In the genomic region with DNA sequence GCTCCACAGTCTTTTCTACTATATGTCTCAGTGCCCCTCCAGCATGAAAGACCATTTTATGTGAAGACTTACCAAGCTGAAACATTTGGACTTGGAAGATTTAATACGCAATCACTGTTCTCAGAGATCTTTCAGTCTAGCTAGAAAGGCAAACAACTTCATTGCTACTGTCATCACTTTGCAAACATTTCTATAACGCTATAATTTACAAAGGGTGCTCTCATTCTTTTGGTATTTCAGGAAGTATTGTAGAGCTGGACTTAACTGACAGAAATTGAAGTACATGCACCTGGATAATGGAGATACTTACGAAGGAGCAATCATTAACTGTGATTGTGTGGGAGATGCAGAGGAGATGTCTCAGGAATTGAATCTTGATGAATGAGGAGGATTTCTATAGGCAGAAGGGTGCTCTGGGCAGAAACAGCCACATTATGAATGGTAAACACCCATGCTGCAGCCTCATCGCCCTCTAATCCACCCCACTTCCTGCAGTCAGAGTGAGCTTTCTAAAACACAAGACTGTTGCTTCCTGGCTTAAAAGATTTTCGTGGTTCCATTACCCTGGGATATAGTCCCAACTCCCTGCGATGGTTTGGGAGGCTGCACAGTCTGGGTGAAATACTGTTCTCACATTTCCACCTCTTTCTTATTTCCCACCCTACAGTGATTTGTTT, we compare ENCODE assay signal across 2 cellular contexts.
TF ChIP-seq lines count a peak whose summit lies in the region.

No MANE protein-coding gene starts in this region.

TF ChIP-seq in SK-N-SH, 30 proteins besides CTCF, POLR2A, EP300 and RAD21 (continued from another document):
- TF ChIP-seq, protein P1, sequence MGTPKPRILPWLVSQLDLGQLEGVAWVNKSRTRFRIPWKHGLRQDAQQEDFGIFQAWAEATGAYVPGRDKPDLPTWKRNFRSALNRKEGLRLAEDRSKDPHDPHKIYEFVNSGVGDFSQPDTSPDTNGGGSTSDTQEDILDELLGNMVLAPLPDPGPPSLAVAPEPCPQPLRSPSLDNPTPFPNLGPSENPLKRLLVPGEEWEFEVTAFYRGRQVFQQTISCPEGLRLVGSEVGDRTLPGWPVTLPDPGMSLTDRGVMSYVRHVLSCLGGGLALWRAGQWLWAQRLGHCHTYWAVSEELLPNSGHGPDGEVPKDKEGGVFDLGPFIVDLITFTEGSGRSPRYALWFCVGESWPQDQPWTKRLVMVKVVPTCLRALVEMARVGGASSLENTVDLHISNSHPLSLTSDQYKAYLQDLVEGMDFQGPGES (IDR thresholded peaks at IDR 0.05; ENCODE audit: low read depth, low read length) = no peak
- TF ChIP-seq YY1 (IDR thresholded peaks at IDR 0.05; ENCODE audit: low read depth) (no peak), CHD2 (IDR thresholded peaks at IDR 0.05; ENCODE audit: low read length, partially characterized antibody) (no peak), EZH2phosphoT487 (IDR thresholded peaks at IDR 0.05; ENCODE audit: borderline replicate concordance, low read depth) (no peak), MXI1 (IDR thresholded peaks at IDR 0.05; ENCODE audit: low read depth, low read length) (no peak)
- TF ChIP-seq, protein P2, sequence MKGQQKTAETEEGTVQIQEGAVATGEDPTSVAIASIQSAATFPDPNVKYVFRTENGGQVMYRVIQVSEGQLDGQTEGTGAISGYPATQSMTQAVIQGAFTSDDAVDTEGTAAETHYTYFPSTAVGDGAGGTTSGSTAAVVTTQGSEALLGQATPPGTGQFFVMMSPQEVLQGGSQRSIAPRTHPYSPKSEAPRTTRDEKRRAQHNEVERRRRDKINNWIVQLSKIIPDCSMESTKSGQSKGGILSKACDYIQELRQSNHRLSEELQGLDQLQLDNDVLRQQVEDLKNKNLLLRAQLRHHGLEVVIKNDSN (IDR thresholded peaks at IDR 0.05; ENCODE audit: borderline replicate concordance, low read depth) = no peak

TF ChIP-seq in SK-N-SH treated with all-trans-retinoic acid at 6 μM for 48 hours, 23 proteins besides CTCF, POLR2A, EP300 and RAD21 (continued from another document):
- TF ChIP-seq, protein P3, sequence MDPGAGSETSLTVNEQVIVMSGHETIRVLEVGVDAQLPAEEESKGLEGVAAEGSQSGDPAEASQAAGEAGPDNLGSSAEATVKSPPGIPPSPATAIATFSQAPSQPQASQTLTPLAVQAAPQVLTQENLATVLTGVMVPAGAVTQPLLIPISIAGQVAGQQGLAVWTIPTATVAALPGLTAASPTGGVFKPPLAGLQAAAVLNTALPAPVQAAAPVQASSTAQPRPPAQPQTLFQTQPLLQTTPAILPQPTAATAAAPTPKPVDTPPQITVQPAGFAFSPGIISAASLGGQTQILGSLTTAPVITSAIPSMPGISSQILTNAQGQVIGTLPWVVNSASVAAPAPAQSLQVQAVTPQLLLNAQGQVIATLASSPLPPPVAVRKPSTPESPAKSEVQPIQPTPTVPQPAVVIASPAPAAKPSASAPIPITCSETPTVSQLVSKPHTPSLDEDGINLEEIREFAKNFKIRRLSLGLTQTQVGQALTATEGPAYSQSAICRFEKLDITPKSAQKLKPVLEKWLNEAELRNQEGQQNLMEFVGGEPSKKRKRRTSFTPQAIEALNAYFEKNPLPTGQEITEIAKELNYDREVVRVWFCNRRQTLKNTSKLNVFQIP (CRISPR knock-in tag; IDR thresholded peaks at IDR 0.05; ENCODE audit: borderline replicate concordance, low read depth) = no peak
- no peak for TF ChIP-seq ARNTL (CRISPR knock-in tag; IDR thresholded peaks at IDR 0.05; ENCODE audit: borderline replicate concordance, low read depth)
- TF ChIP-seq, protein P4, sequence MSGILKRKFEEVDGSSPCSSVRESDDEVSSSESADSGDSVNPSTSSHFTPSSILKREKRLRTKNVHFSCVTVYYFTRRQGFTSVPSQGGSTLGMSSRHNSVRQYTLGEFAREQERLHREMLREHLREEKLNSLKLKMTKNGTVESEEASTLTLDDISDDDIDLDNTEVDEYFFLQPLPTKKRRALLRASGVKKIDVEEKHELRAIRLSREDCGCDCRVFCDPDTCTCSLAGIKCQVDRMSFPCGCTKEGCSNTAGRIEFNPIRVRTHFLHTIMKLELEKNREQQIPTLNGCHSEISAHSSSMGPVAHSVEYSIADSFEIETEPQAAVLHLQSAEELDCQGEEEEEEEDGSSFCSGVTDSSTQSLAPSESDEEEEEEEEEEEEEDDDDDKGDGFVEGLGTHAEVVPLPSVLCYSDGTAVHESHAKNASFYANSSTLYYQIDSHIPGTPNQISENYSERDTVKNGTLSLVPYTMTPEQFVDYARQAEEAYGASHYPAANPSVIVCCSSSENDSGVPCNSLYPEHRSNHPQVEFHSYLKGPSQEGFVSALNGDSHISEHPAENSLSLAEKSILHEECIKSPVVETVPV (CRISPR knock-in tag; IDR thresholded peaks at IDR 0.05) = no peak
- TF ChIP-seq ESRRG (CRISPR knock-in tag; IDR thresholded peaks at IDR 0.05) = no peak
- no peak for TF ChIP-seq ZNF565 (CRISPR knock-in tag; conservative IDR thresholded peaks at IDR 0.05; ENCODE audit: low read depth)
- no peak for TF ChIP-seq ZFP30 (CRISPR knock-in tag; IDR thresholded peaks at IDR 0.05)
- no peak for TF ChIP-seq ZNF8 (CRISPR knock-in tag; IDR thresholded peaks at IDR 0.05)
- TF ChIP-seq ZNF70 (CRISPR knock-in tag; IDR thresholded peaks at IDR 0.05) = no peak
- TF ChIP-seq ISL1 (CRISPR knock-in tag; IDR thresholded peaks at IDR 0.05) = no peak
